In genomic region chr16:2720719-2721633, GRCh38 we compare ENCODE assay signal across 1 cellular context.
TF ChIP-seq lines count a peak whose summit lies in the region.

No MANE protein-coding gene starts in this region.

TF ChIP-seq in HepG2, 621 proteins besides CTCF, POLR2A, EP300 and RAD21 (continued from another document and continues in another):
- TF ChIP-seq UBTF (CRISPR knock-in tag; IDR thresholded peaks at IDR 0.05) (peak; percentile 93), ZNF263 (CRISPR knock-in tag; IDR thresholded peaks at IDR 0.05) (no peak; the same call in 1 of the 2 replicates), ZNF230 (CRISPR knock-in tag; IDR thresholded peaks at IDR 0.05) (no peak), KAT2B (IDR thresholded peaks at IDR 0.05; ENCODE audit: borderline replicate concordance, low read depth, low read length) (no peak), HMG20B (CRISPR knock-in tag; conservative IDR thresholded peaks at IDR 0.05) (0 out of 2 replicates have a peak, but pooled peaks have one; percentile 27), ZNF264 (CRISPR knock-in tag; IDR thresholded peaks at IDR 0.05) (no peak), SMAD9 (CRISPR knock-in tag; IDR thresholded peaks at IDR 0.05) (no peak), ZNF790 (CRISPR knock-in tag; IDR thresholded peaks at IDR 0.05; ENCODE audit: borderline replicate concordance) (no peak), ATF7 (IDR thresholded peaks at IDR 0.05) (peak; percentile 54; the same call in 1 of the 2 replicates), ATF7 (CRISPR knock-in tag; IDR thresholded peaks at IDR 0.05) (0 out of 2 replicates have a peak, but pooled peaks have one; percentile 52), ZNF619 (CRISPR knock-in tag; IDR thresholded peaks at IDR 0.05) (no peak), ZNF232 (CRISPR knock-in tag; IDR thresholded peaks at IDR 0.05; ENCODE audit: borderline replicate concordance) (peak; percentile 52; the same call in 1 of the 2 replicates), RCOR2 (CRISPR knock-in tag; IDR thresholded peaks at IDR 0.05) (no peak), TEF (CRISPR knock-in tag; IDR thresholded peaks at IDR 0.05) (no peak), SNAI1 (CRISPR knock-in tag; IDR thresholded peaks at IDR 0.05; ENCODE audit: borderline replicate concordance) (0 out of 2 replicates have a peak, but pooled peaks have one; percentile 27), MTF1 (CRISPR knock-in tag; IDR thresholded peaks at IDR 0.05) (no peak), KIAA2018 (CRISPR knock-in tag; IDR thresholded peaks at IDR 0.05; ENCODE audit: borderline replicate concordance) (no peak), KAT8 (CRISPR knock-in tag; IDR thresholded peaks at IDR 0.05) (peak; percentile 89), NBN (conservative IDR thresholded peaks at IDR 0.05) (no peak), ZNF207 (IDR thresholded peaks at IDR 0.05; ENCODE audit: borderline replicate concordance) (no peak), FOXK1 (CRISPR knock-in tag; IDR thresholded peaks at IDR 0.05; ENCODE audit: borderline replicate concordance, low read depth) (peak; percentile 79; the same call in 1 of the 2 replicates), PPARG (CRISPR knock-in tag; conservative IDR thresholded peaks at IDR 0.05) (no peak), NFYC (CRISPR knock-in tag; IDR thresholded peaks at IDR 0.05) (no peak), HNRNPH1 (optimal IDR thresholded peaks at IDR 0.05; ENCODE audit: low read depth, low read length) (no peak), RERE (CRISPR knock-in tag; IDR thresholded peaks at IDR 0.05; ENCODE audit: low read depth) (no peak), ZNF800 (CRISPR knock-in tag; IDR thresholded peaks at IDR 0.05) (no peak), ATF6 (CRISPR knock-in tag; conservative IDR thresholded peaks at IDR 0.05) (no peak), MED13 (CRISPR knock-in tag; IDR thresholded peaks at IDR 0.05) (0 out of 2 replicates have a peak, but pooled peaks have one; percentile 22), ZNF10 (CRISPR knock-in tag; IDR thresholded peaks at IDR 0.05; ENCODE audit: borderline replicate concordance, low read depth) (no peak), ZBTB2 (CRISPR knock-in tag; IDR thresholded peaks at IDR 0.05; ENCODE audit: low read depth) (peak; percentile 100), MAX (IDR thresholded peaks at IDR 0.05) (peak; percentile 73; the same call in 1 of the 2 replicates), KDM3A (CRISPR knock-in tag; IDR thresholded peaks at IDR 0.05; ENCODE audit: low read depth) (no peak), TOE1 (CRISPR knock-in tag; IDR thresholded peaks at IDR 0.05) (peak; percentile 73; the same call in 1 of the 2 replicates), ATM (IDR thresholded peaks at IDR 0.05; ENCODE audit: borderline replicate concordance) (no peak), ZNF776 (CRISPR knock-in tag; IDR thresholded peaks at IDR 0.05) (no peak; the same call in 1 of the 2 replicates)
